ENCODE assay signal across 32 cellular contexts in genomic region chr3:165816209-165816608, GRCh38. TPM values are rescaled to one million over a fixed set of nuclear protein-coding genes. Genes with fewer than 3 reads are reported as not detected.
"Had no signal": no experiment of that assay in that cellular context is flagged by ENCODE, and none has a peak within 500 bp of the region (broad histone marks: within the 10 kb centered on the region; RNA-seq: fewer than 3 reads in every experiment).

No MANE protein-coding gene starts in this region.

- H3K9me3 Mint-ChIP-seq: neural progenitor cell, type B pancreatic cell had no signal

- H3K36me3 Mint-ChIP-seq: naive thymus-derived CD8-positive, alpha-beta T cell; neural progenitor cell; stimulated activated memory B cell treated with anti-CD40 and anti-IgM and Interleukin-4, amounts not matched to agents 10 μg/mL and 1 μg/mL and 100 μg/mL, for 72 hours; type B pancreatic cell had no signal

- H3K4me3 Mint-ChIP-seq: naive thymus-derived CD8-positive, alpha-beta T cell; natural killer cell treated with Interleukin-12 subunit alpha and Interleukin-12 subunit beta and Interleukin-15 and Interleukin-18, amount 100 ng/mL, for 72 hours; neural progenitor cell; stimulated activated memory B cell treated with anti-CD40 and anti-IgM and Interleukin-4, amounts not matched to agents 10 μg/mL and 1 μg/mL and 100 μg/mL, for 72 hours; stimulated activated naive CD8-positive, alpha-beta T cell treated with anti-CD3 and anti-CD28 coated beads, Interleukin-15, amount 100 ng/mL, for 72 hours; type B pancreatic cell had no signal

- H3K27ac Mint-ChIP-seq: naive thymus-derived CD8-positive, alpha-beta T cell; natural killer cell treated with Interleukin-12 subunit alpha and Interleukin-12 subunit beta and Interleukin-15 and Interleukin-18, amount 100 ng/mL, for 72 hours; neural progenitor cell; progenitor cell of endocrine pancreas; stimulated activated memory B cell treated with anti-CD40 and anti-IgM and Interleukin-4, amounts not matched to agents 10 μg/mL and 1 μg/mL and 100 μg/mL, for 72 hours; stimulated activated naive CD8-positive, alpha-beta T cell treated with anti-CD3 and anti-CD28 coated beads, Interleukin-15, amount 100 ng/mL, for 72 hours; type B pancreatic cell had no signal

- H3K27me3 Mint-ChIP-seq: naive thymus-derived CD8-positive, alpha-beta T cell; natural killer cell treated with Interleukin-12 subunit alpha and Interleukin-12 subunit beta and Interleukin-15 and Interleukin-18, amount 100 ng/mL, for 72 hours; progenitor cell of endocrine pancreas; stimulated activated memory B cell treated with anti-CD40 and anti-IgM and Interleukin-4, amounts not matched to agents 10 μg/mL and 1 μg/mL and 100 μg/mL, for 72 hours; stimulated activated naive CD8-positive, alpha-beta T cell treated with anti-CD3 and anti-CD28 coated beads, Interleukin-15, amount 100 ng/mL, for 72 hours; type B pancreatic cell had no signal

- H3K79me2 ChIP-seq: parathyroid adenoma had no signal

- H3K27me3 ChIP-seq: neural progenitor cell, ovary, spleen, suprapubic skin, testis, tibial artery, transverse colon, upper lobe of right lung, uterus had no signal

- ATAC-seq: naive thymus-derived CD8-positive, alpha-beta T cell; natural killer cell treated with Interleukin-12 subunit alpha and Interleukin-12 subunit beta and Interleukin-15 and Interleukin-18, amount 100 ng/mL, for 72 hours; psoas muscle; right cardiac atrium; sciatic nerve; stimulated activated memory B cell treated with anti-CD40 and anti-IgM and Interleukin-4, amounts not matched to agents 10 μg/mL and 1 μg/mL and 100 μg/mL, for 72 hours; stimulated activated naive CD8-positive, alpha-beta T cell treated with anti-CD3 and anti-CD28 coated beads, Interleukin-15, amount 100 ng/mL, for 72 hours; stimulated activated naive CD8-positive, alpha-beta T cell treated with anti-CD3 and anti-CD28 coated beads, Interleukin-15, Interleukin-2, amounts not matched to agents 100 U/mL and 50 U/mL, for 24 hours; upper lobe of right lung had no signal

- H2AFZ ChIP-seq: neural progenitor cell, parathyroid adenoma had no signal

- H3K9ac ChIP-seq: neural progenitor cell, parathyroid adenoma had no signal

- H3K4me1 Mint-ChIP-seq: naive thymus-derived CD8-positive, alpha-beta T cell; neural progenitor cell; stimulated activated memory B cell treated with anti-CD40 and anti-IgM and Interleukin-4, amounts not matched to agents 10 μg/mL and 1 μg/mL and 100 μg/mL, for 72 hours; stimulated activated naive CD8-positive, alpha-beta T cell treated with anti-CD3 and anti-CD28 coated beads, Interleukin-15, amount 100 ng/mL, for 72 hours had no signal

- H3K4me3 ChIP-seq: neural progenitor cell, ovary, psoas muscle, skin epidermis, smooth muscle cell, spleen, suprapubic skin, testis, tibial artery, transverse colon, upper lobe of right lung, uterus had no signal

- H3K4me1 ChIP-seq: neural progenitor cell, parathyroid adenoma, psoas muscle, spleen, suprapubic skin, testis, tibial artery, transverse colon, upper lobe of right lung, uterus had no signal

- H3K9me3 ChIP-seq: ovary, psoas muscle, spleen, suprapubic skin, testis, tibial artery, transverse colon, upper lobe of right lung, uterus had no signal

- DNase-seq: naive thymus-derived CD8-positive, alpha-beta T cell; occipital lobe; ovary; posterior cingulate gyrus; psoas muscle; right cardiac atrium; spleen; stimulated activated CD4-positive, alpha-beta T cell treated with anti-CD3 and anti-CD28 coated beads, Interleukin-12 subunit alpha, Interleukin-12 subunit beta, amount 100 ng/mL, for 4 hours; stimulated activated CD4-positive, alpha-beta T cell treated with anti-CD3 and anti-CD28 coated beads, Interleukin-1b, Interleukin-23, amount 100 ng/mL, for 48 hours; stimulated activated CD4-positive, alpha-beta T cell treated with anti-CD3 and anti-CD28 coated beads, Interleukin-4, amount 100 ng/mL, for 1 hour; stimulated activated CD4-positive, alpha-beta T cell treated with anti-CD3 and anti-CD28 coated beads, Interleukin-4, amount 100 ng/mL, for 4 hours; stimulated activated CD8-positive, alpha-beta memory T cell treated with anti-CD3 and anti-CD28 coated beads, Interleukin-4, amount 100 ng/mL, for 48 hours; stimulated activated naive CD4-positive, alpha-beta T cell; stimulated activated naive CD8-positive, alpha-beta T cell treated with anti-CD3 and anti-CD28 coated beads, Interleukin-15, amount 100 ng/mL, for 72 hours; stimulated activated naive CD8-positive, alpha-beta T cell treated with anti-CD3 and anti-CD28 coated beads, Interleukin-15, Interleukin-2, amounts not matched to agents 100 U/mL and 50 U/mL, for 24 hours; substantia nigra; testis; tibial artery; transverse colon; upper lobe of right lung; uterus had no signal

- H3K4me2 ChIP-seq: neural progenitor cell, smooth muscle cell had no signal

- H3K27ac ChIP-seq: neural progenitor cell, ovary, parathyroid adenoma, psoas muscle, skin epidermis, spleen, suprapubic skin, testis, tibial artery, transverse colon, upper lobe of right lung, uterus had no signal

- H3K36me3 ChIP-seq: neural progenitor cell, ovary, spleen, suprapubic skin, tibial artery, transverse colon, upper lobe of right lung, uterus had no signal

RNA-seq across cellular contexts. Expression of gene BCHE, which starts 21.0 kb away (rescaled TPM):
- total RNA-seq: naive thymus-derived CD8-positive, alpha-beta T cell; natural killer cell treated with Interleukin-12 subunit alpha and Interleukin-12 subunit beta and Interleukin-15 and Interleukin-18, amount 100 ng/mL, for 72 hours; osteoblast; smooth muscle cell had no signal
- polyA plus RNA-seq: naive thymus-derived CD8-positive, alpha-beta T cell had no signal
